In the genomic region with DNA sequence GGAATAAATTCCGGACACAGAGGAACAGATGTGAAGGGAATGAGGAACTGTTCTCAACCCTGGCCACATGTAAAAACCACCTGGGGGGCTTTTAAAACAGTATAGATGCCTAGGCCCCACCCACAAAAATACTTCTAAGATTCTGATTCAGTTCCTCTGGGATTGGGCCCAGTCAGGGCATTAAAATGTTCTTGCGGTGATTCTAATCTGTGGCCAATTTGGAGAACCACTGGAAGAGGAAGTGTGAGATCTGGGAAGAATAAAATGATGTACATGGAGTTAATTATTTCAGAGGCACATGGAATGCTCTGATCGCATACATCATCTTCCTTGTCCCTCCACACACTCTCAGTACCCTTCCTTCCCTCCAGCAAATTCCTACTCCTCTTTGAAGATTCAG, we compare ENCODE assay signal across 22 cellular contexts.
DNase-seq lines count a peak whose midpoint lies in the region; ATAC-seq and TF ChIP-seq lines count a peak whose summit lies in the region.
"Had no signal": no experiment of that assay in that cellular context is flagged by ENCODE, and none has a peak within 500 bp of the region (broad histone marks: within the 10 kb centered on the region; RNA-seq: fewer than 3 reads in every experiment).

No MANE protein-coding gene starts in this region.

- WGBS in GM23248 (ENCODE audit: low coverage in 1 of 2, low lambda C conversion rate in 2 of 2, missing lambda C conversion rate in 2 of 2), 2 experiments, result 20 to 24% methylated on average over 3 of the region's 3 CpGs

- TF ChIP-seq CTCF in astrocyte of the spinal cord (IDR thresholded peaks at IDR 0.05; ENCODE audit: low read depth, low read length), result no peak
- no peak for TF ChIP-seq CTCF in fibroblast of mammary gland (conservative IDR thresholded peaks at IDR 0.05; ENCODE audit: control insufficient read depth, insufficient read depth, low read depth, low read length)

- peaks cover 0 to 8% (median 2%) of the 10 kb centered on the region in 3 donors for H3K36me3 Mint-ChIP-seq in naive thymus-derived CD8-positive, alpha-beta T cell
- no peaks in the 10 kb centered on the region for H3K36me3 Mint-ChIP-seq in activated T-helper 17 cell treated with anti-CD3 and anti-CD28 coated beads, Interleukin-2, amount 50 U/mL, for 72 hours (ENCODE audit: low read depth)
- H3K36me3 Mint-ChIP-seq: CD4-positive, CD25-positive, alpha-beta regulatory T cell had no signal

- no peak for ATAC-seq in naive thymus-derived CD8-positive, alpha-beta T cell
- ATAC-seq in activated T-helper 17 cell treated with anti-CD3 and anti-CD28 coated beads, Interleukin-2, amount 50 U/mL, for 72 hours (replicated peaks), result no peak
- ATAC-seq in HG03439 (IDR thresholded peaks at IDR 0.05; ENCODE audit: unreplicated experiment), result no peak
- ATAC-seq: GM12878, GM23338, K562 had no signal

- no peak overlapping the region for H3K4me3 Mint-ChIP-seq in naive thymus-derived CD8-positive, alpha-beta T cell
- no peak overlapping the region for H3K4me3 Mint-ChIP-seq in activated T-helper 17 cell treated with anti-CD3 and anti-CD28 coated beads, Interleukin-2, amount 50 U/mL, for 72 hours
- H3K4me3 Mint-ChIP-seq: CD4-positive, CD25-positive, alpha-beta regulatory T cell; GM23338 had no signal

- H3K9me3 ChIP-seq in GM23248 (ENCODE audit: low read depth), result no peaks in the 10 kb centered on the region
- H3K9me3 ChIP-seq: BE2C had no signal

- H2AFZ ChIP-seq in GM23248, result no peak overlapping the region
- H2AFZ ChIP-seq: GM23338, PC-9 had no signal

- peak; percentile 68 for DNase-seq in GM23248
- peak; percentile 44 for DNase-seq in astrocyte of the spinal cord (ENCODE audit: low read depth, low spot score)
- peak; percentile 65 for DNase-seq in fibroblast of mammary gland (ENCODE audit: low read depth)
- no peak for DNase-seq in cortex of kidney (lab: John Stamatoyannopoulos, UW)
- no peak for DNase-seq in naive thymus-derived CD8-positive, alpha-beta T cell
- DNase-seq: ACHN; BE2C; CD4-positive, CD25-positive, alpha-beta regulatory T cell; COR-L47; DMS 273 treated with DMSO at 0.1 percent for 48 hours; GF-D8; HCEC 1CT; NCI-H1930; NCI-H226; NCI-H524; PC-9; SJCRH30 had no signal

- in situ Hi-C loops in GM23248 (cut with MboI), result no loop called here
- in situ Hi-C loops in astrocyte of the spinal cord (cut with HindIII; ENCODE audit: low sequenced_read_pairs), result no loop called here

- no peaks in the 10 kb centered on the region for H3K27me3 ChIP-seq in GM23248 (replicated peaks; ENCODE audit: insufficient read depth)
- H3K27me3 ChIP-seq: BE2C, SJCRH30 had no signal

- H3K4me1 ChIP-seq in GM23248 (ENCODE audit: insufficient read depth), result peaks cover 10% of the 10 kb centered on the region; the same call in 1 of the 2 replicates
- H3K4me1 ChIP-seq: BE2C, SJCRH30 had no signal

- no peak overlapping the region for H3K4me2 ChIP-seq in GM23248 (ENCODE audit: unreplicated experiment)
- H3K4me2 ChIP-seq: GM23338, PC-9 had no signal

- no peak overlapping the region for H3K27ac Mint-ChIP-seq in naive thymus-derived CD8-positive, alpha-beta T cell
- no peak overlapping the region for H3K27ac Mint-ChIP-seq in activated T-helper 17 cell treated with anti-CD3 and anti-CD28 coated beads, Interleukin-2, amount 50 U/mL, for 72 hours
- H3K27ac Mint-ChIP-seq: CD4-positive, CD25-positive, alpha-beta regulatory T cell; GM23338 had no signal

- H3K9ac ChIP-seq in GM23248, result no peak overlapping the region

- 0 out of 2 replicates have a peak, but pooled peaks cover 3% of the 10 kb centered on the region for H3F3A ChIP-seq in GM23248 (ENCODE audit: insufficient read depth)

- no peaks in the 10 kb centered on the region for H3K9me2 ChIP-seq in GM23248 (ENCODE audit: insufficient read depth)

- H3K4me3 ChIP-seq in GM23248 (no peak overlapping the region), astrocyte of the spinal cord (ENCODE audit: low read depth, low read length) (no peak overlapping the region), fibroblast of mammary gland (ENCODE audit: control insufficient read depth, low read depth, low read length) (no peak overlapping the region)
- H3K4me3 ChIP-seq: GM12878, GM23338, K562, PC-9, SJCRH30 had no signal

- no peaks in the 10 kb centered on the region; the same call in 1 of the 2 replicates for H3K36me3 ChIP-seq in GM23248 (ENCODE audit: low read depth)
- H3K36me3 ChIP-seq: BE2C had no signal

- POLR2A ChIA-PET in naive thymus-derived CD8-positive, alpha-beta T cell (lab: Charles Lee), result no interaction called here

- H3K79me2 ChIP-seq in GM23248 (ENCODE audit: insufficient read depth), result peaks cover 26% of the 10 kb centered on the region

- peaks cover 0 to 5% (median 0%) of the 10 kb centered on the region in 5 donors for H3K27me3 Mint-ChIP-seq in naive thymus-derived CD8-positive, alpha-beta T cell
- H3K27me3 Mint-ChIP-seq in activated T-helper 17 cell treated with anti-CD3 and anti-CD28 coated beads, Interleukin-2, amount 50 U/mL, for 72 hours, result no peaks in the 10 kb centered on the region
- H3K27me3 Mint-ChIP-seq: CD4-positive, CD25-positive, alpha-beta regulatory T cell had no signal

- no peaks in the 10 kb centered on the region for H4K20me1 ChIP-seq in GM23248 (ENCODE audit: insufficient read depth)

- H3K9me3 Mint-ChIP-seq in naive thymus-derived CD8-positive, alpha-beta T cell, result peaks cover 0 to 32% (median 20%) of the 10 kb centered on the region in 9 donors
- H3K9me3 Mint-ChIP-seq in activated T-helper 17 cell treated with anti-CD3 and anti-CD28 coated beads, Interleukin-2, amount 50 U/mL, for 72 hours, result peaks cover 26% of the 10 kb centered on the region

- no peaks in the 10 kb centered on the region for H3K4me1 Mint-ChIP-seq in naive thymus-derived CD8-positive, alpha-beta T cell
- no peaks in the 10 kb centered on the region for H3K4me1 Mint-ChIP-seq in activated T-helper 17 cell treated with anti-CD3 and anti-CD28 coated beads, Interleukin-2, amount 50 U/mL, for 72 hours
- H3K4me1 Mint-ChIP-seq: CD4-positive, CD25-positive, alpha-beta regulatory T cell had no signal

- no peak overlapping the region for H3K27ac ChIP-seq in GM23248
- H3K27ac ChIP-seq: PC-9, SJCRH30 had no signal

Comparison
In these comparisons a context has a peak if more than half of its experiments do, and no peak if none do; other contexts are left out.
1. DNase-seq: peak in GM23248 (single experiment), astrocyte of the spinal cord (single experiment) and fibroblast of mammary gland (single experiment); none in cortex of kidney (single experiment) and naive thymus-derived CD8-positive, alpha-beta T cell (0 of 10).